ENCODE assay signal across 21 cellular contexts in the genomic region with DNA sequence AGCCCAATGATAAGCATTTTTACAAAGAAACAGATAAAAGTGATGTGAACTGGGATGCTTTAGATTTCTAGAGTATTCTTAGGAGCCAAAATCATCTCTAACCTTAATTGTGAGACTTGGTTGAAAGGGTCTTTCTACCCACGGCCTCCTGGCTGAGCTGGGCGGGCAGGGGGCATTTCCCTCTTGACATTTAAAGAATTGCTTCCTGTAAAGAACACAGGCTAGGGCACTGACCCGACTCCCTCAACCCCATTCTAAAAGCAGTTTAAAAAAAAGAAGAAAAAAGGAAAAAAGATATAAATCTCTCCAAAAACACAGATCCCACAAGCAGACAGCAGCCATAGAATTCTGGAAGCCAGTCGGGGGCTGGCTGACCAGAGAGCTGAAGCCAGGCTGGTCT.
DNase-seq lines count a peak whose midpoint lies in the region; ATAC-seq and TF ChIP-seq lines count a peak whose summit lies in the region.
"Had no signal": no experiment of that assay in that cellular context is flagged by ENCODE, and none has a peak within 500 bp of the region (broad histone marks: within the 10 kb centered on the region; RNA-seq: fewer than 3 reads in every experiment).

No MANE protein-coding gene starts in this region.

- H3K4me3 ChIP-seq in stomach smooth muscle (ENCODE audit: low read length in 2 of 2): no peak overlapping the region
- H3K4me3 ChIP-seq: heart right ventricle, SJSA1 had no signal

- intact Hi-C loops in CD4-positive, alpha-beta T cell (cut with DNase I, micrococcal nuclease): no loop called here

- no peaks in the 10 kb centered on the region for H3K27me3 Mint-ChIP-seq in CD4-positive, alpha-beta T cell
- H3K27me3 Mint-ChIP-seq in mesothelial cell of epicardium (ENCODE audit: low read depth): no peaks in the 10 kb centered on the region
- H3K27me3 Mint-ChIP-seq: activated naive CD8-positive, alpha-beta T cell treated with anti-CD3 and anti-CD28 coated beads, Interleukin-2, amount 10 ng/mL, durations not matched to agents 7 days and 5 days had no signal

- H3K27ac ChIP-seq in CD4-positive, alpha-beta T cell (ENCODE audit: low read depth, low read length): no peak overlapping the region
- peak overlapping the region; percentile 49 for H3K27ac ChIP-seq in cingulate gyrus (ENCODE audit: low read depth, low read length)
- peak overlapping the region; percentile 49 for H3K27ac ChIP-seq in stomach smooth muscle (ENCODE audit: low read length)
- H3K27ac ChIP-seq: KMS-11, SJSA1 had no signal

- H3K9me3 ChIP-seq in CD4-positive, alpha-beta T cell (ENCODE audit: control insufficient read depth, low read length): no peaks in the 10 kb centered on the region
- H3K9me3 ChIP-seq in stomach smooth muscle (ENCODE audit: control insufficient read depth in 2 of 2, low read length in 2 of 2): no peaks in the 10 kb centered on the region
- H3K9me3 ChIP-seq: heart right ventricle, SJSA1 had no signal

- H3K9ac ChIP-seq in stomach smooth muscle (ENCODE audit: low read length in 2 of 2): no peak overlapping the region
- H3K9ac ChIP-seq: KMS-11 had no signal

- no peaks in the 10 kb centered on the region for H3K36me3 Mint-ChIP-seq in CD4-positive, alpha-beta T cell (ENCODE audit: low read depth)
- H3K36me3 Mint-ChIP-seq in mesothelial cell of epicardium: no peaks in the 10 kb centered on the region

- CTCF ChIA-PET in CD4-positive, alpha-beta T cell (lab: Charles Lee): interaction anchor here (0.7 to 1.6 kb wide), 2 partner anchors 9 to 55 kb away, joined by 4 to 5 read pairs; no protein-coding TSS in a partner anchor

- POLR2A ChIA-PET in CD4-positive, alpha-beta T cell (lab: Charles Lee): interaction anchor here (1.6 kb wide), 1 partner anchor 10 kb away, joined by 6 read pairs; no protein-coding TSS in a partner anchor

- peak overlapping the region; percentile 54 for H3K4me3 Mint-ChIP-seq in CD4-positive, alpha-beta T cell
- no peak overlapping the region for H3K4me3 Mint-ChIP-seq in mesothelial cell of epicardium
- H3K4me3 Mint-ChIP-seq: activated naive CD8-positive, alpha-beta T cell treated with anti-CD3 and anti-CD28 coated beads, Interleukin-2, amount 10 ng/mL, durations not matched to agents 7 days and 5 days had no signal

- no peak for ATAC-seq in CD4-positive, alpha-beta T cell (ENCODE audit: poor library complexity)
- ATAC-seq in HG03460 (IDR thresholded peaks at IDR 0.05; ENCODE audit: unreplicated experiment) (no peak), HG03520 (IDR thresholded peaks at IDR 0.05; ENCODE audit: unreplicated experiment) (no peak)
- ATAC-seq in stimulated activated naive CD8-positive, alpha-beta T cell treated with anti-CD3 and anti-CD28 coated beads, Interleukin-15, Interleukin-2, amounts not matched to agents 100 U/mL and 50 U/mL, for 24 hours: no peak
- ATAC-seq: HCT116, left lobe of liver had no signal

- H3K36me3 ChIP-seq in stomach smooth muscle (ENCODE audit: control insufficient read depth in 2 of 2, insufficient read depth in 2 of 2, low read length in 2 of 2): no peaks in the 10 kb centered on the region
- H3K36me3 ChIP-seq: heart right ventricle, SJSA1 had no signal

- DNase-seq in CD4-positive, alpha-beta T cell: no peak
- DNase-seq in mesothelial cell of epicardium (ENCODE audit: low spot score in 2 of 2, unreplicated experiment in 2 of 2): no peak
- no peak for DNase-seq in NCI-H69 (lab: John Stamatoyannopoulos, UW)
- DNase-seq in stimulated activated naive CD8-positive, alpha-beta T cell treated with anti-CD3 and anti-CD28 coated beads, Interleukin-15, Interleukin-2, amounts not matched to agents 100 U/mL and 50 U/mL, for 24 hours: no peak
- DNase-seq: activated CD8-positive, alpha-beta memory T cell treated with anti-CD3 and anti-CD28 coated beads for 24 hours; activated naive CD8-positive, alpha-beta T cell treated with anti-CD3 and anti-CD28 coated beads, Interleukin-2, amount 10 ng/mL, durations not matched to agents 7 days and 5 days; activated T-cell treated with anti-CD3 and anti-CD28 coated beads, Interleukin-2, amount 50 U/mL, for 48 hours; heart right ventricle; NCI-H524 treated with DMSO at 0.1 percent for 48 hours; occipital lobe; retina; stimulated activated CD4-positive, alpha-beta T cell treated with anti-CD3 and anti-CD28 coated beads, Interleukin-2, amount 100 ng/mL, for 48 hours; stimulated activated naive CD4-positive, alpha-beta T cell treated with Interleukin-2 at 50 U/mL for 16 hours had no signal

- H3K27me3 ChIP-seq in CD4-positive, alpha-beta T cell (ENCODE audit: control insufficient read depth, insufficient read depth, low read length): no peaks in the 10 kb centered on the region
- H3K27me3 ChIP-seq in stomach smooth muscle (ENCODE audit: control insufficient read depth in 1 of 2, insufficient read depth in 2 of 2, low read length in 2 of 2): no peaks in the 10 kb centered on the region
- H3K27me3 ChIP-seq: heart right ventricle, SJSA1 had no signal

- H3K4me1 ChIP-seq in stomach smooth muscle (ENCODE audit: control insufficient read depth, insufficient read depth, low read length): peaks cover 50% of the 10 kb centered on the region
- H3K4me1 ChIP-seq: SJSA1 had no signal

- H3K9me3 Mint-ChIP-seq in CD4-positive, alpha-beta T cell: no peaks in the 10 kb centered on the region
- H3K9me3 Mint-ChIP-seq in mesothelial cell of epicardium: no peaks in the 10 kb centered on the region
- H3K9me3 Mint-ChIP-seq: activated naive CD8-positive, alpha-beta T cell treated with anti-CD3 and anti-CD28 coated beads, Interleukin-2, amount 10 ng/mL, durations not matched to agents 7 days and 5 days had no signal

- peaks cover 81% of the 10 kb centered on the region for H3K4me1 Mint-ChIP-seq in CD4-positive, alpha-beta T cell (ENCODE audit: low read depth)
- peaks cover 20% of the 10 kb centered on the region for H3K4me1 Mint-ChIP-seq in mesothelial cell of epicardium

- H3K27ac Mint-ChIP-seq in CD4-positive, alpha-beta T cell: peak overlapping the region; percentile 53
- H3K27ac Mint-ChIP-seq in mesothelial cell of epicardium: peak overlapping the region; percentile 53
- H3K27ac Mint-ChIP-seq: activated naive CD8-positive, alpha-beta T cell treated with anti-CD3 and anti-CD28 coated beads, Interleukin-2, amount 10 ng/mL, durations not matched to agents 7 days and 5 days had no signal

- no peak for TF ChIP-seq CTCF in CD4-positive, alpha-beta T cell (IDR thresholded peaks at IDR 0.05)
- TF ChIP-seq CTCF in mesothelial cell of epicardium (IDR thresholded peaks at IDR 0.05; ENCODE audit: unreplicated experiment): no peak
